28 cellular contexts compared by ENCODE assay signal in the genomic region with DNA sequence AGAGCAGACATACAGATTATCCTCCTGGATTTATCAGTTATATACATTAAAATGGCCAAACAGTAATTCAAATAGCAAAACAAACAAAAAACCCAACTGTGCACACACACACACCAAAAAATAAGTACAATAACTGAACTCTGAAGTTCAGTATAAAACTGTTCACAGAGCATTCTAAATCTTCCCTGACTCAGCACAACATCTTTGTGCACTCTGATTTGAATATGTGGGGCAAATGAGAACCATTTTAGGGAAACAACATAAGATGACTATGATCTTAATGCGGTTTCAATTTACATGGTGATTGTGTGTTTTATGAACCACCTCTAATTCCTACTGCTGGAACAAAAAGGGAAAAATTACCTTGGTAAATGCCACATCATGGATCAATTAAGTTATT. TPM values are rescaled to one million over a fixed set of nuclear protein-coding genes. Genes with fewer than 3 reads are reported as not detected.
DNase-seq lines count a peak whose midpoint lies in the region; ATAC-seq and TF ChIP-seq lines count a peak whose summit lies in the region.
"Had no signal": no experiment of that assay in that cellular context is flagged by ENCODE, and none has a peak within 500 bp of the region (broad histone marks: within the 10 kb centered on the region; RNA-seq: fewer than 3 reads in every experiment).

No MANE protein-coding gene starts in this region.

- H3K4me3 Mint-ChIP-seq in endothelial cell (ENCODE audit: unreplicated experiment): no peak overlapping the region
- no peak overlapping the region for H3K4me3 Mint-ChIP-seq in activated CD8-positive, alpha-beta T cell treated with anti-CD3 and anti-CD28 coated beads for 36 hours
- H3K4me3 Mint-ChIP-seq: activated CD4-positive, alpha-beta memory T cell treated with anti-CD3 and anti-CD28 coated beads, Interleukin-2, amount 10 ng/mL, durations not matched to agents 7 days and 5 days; activated naive CD8-positive, alpha-beta T cell; CD8-positive, alpha-beta T cell; memory B cell had no signal

- CTCF ChIA-PET in activated CD8-positive, alpha-beta T cell treated with anti-CD3 and anti-CD28 coated beads for 36 hours (lab: Charles Lee): interaction anchor here (1.2 to 1.3 kb wide), 2 partner anchors 13 to 26 kb away, joined by 3 to 5 read pairs; no protein-coding TSS in a partner anchor

- no peak for TF ChIP-seq CTCF in endothelial cell (IDR thresholded peaks at IDR 0.05; ENCODE audit: unreplicated experiment)
- no peak for TF ChIP-seq CTCF in activated CD8-positive, alpha-beta T cell treated with anti-CD3 and anti-CD28 coated beads for 36 hours (IDR thresholded peaks at IDR 0.05)

- ATAC-seq in activated CD8-positive, alpha-beta T cell treated with anti-CD3 and anti-CD28 coated beads for 36 hours: no peak
- ATAC-seq in HG02759 (IDR thresholded peaks at IDR 0.05; ENCODE audit: unreplicated experiment): no peak
- ATAC-seq: CD8-positive, alpha-beta T cell; gastrocnemius medialis; GM12878; Right ventricle myocardium inferior had no signal

- peaks cover 85% of the 10 kb centered on the region for H3K4me1 Mint-ChIP-seq in endothelial cell (ENCODE audit: unreplicated experiment)
- no peaks in the 10 kb centered on the region for H3K4me1 Mint-ChIP-seq in activated CD8-positive, alpha-beta T cell treated with anti-CD3 and anti-CD28 coated beads for 36 hours (ENCODE audit: low read depth)
- H3K4me1 Mint-ChIP-seq: activated CD4-positive, alpha-beta memory T cell treated with anti-CD3 and anti-CD28 coated beads, Interleukin-2, amount 10 ng/mL, durations not matched to agents 7 days and 5 days had no signal

- peak; percentile 2 for DNase-seq in NOMO-1 treated with DMSO at 0.1 percent for 48 hours (lab: John Stamatoyannopoulos, UW; ENCODE audit: unreplicated experiment)
- no peak for DNase-seq in NOMO-1 (lab: John Stamatoyannopoulos, UW; ENCODE audit: unreplicated experiment in 2 of 2)
- peak; percentile 70 for DNase-seq in OCI-M1 (lab: John Stamatoyannopoulos, UW)
- no peak for DNase-seq in endothelial cell (ENCODE audit: low spot score)
- no peak for DNase-seq in activated CD4-positive, alpha-beta T cell treated with anti-CD3 and anti-CD28 coated beads for 1 hour
- DNase-seq in activated CD8-positive, alpha-beta T cell treated with anti-CD3 and anti-CD28 coated beads for 36 hours: no peak
- DNase-seq in activated CD4-positive, CD25-positive, alpha-beta regulatory T cell treated with anti-CD3 and anti-CD28 coated beads, Interleukin-2, amount 50 U/mL, for 72 hours: no peak
- DNase-seq: 8988T; activated CD4-positive, alpha-beta memory T cell treated with anti-CD3 and anti-CD28 coated beads, Interleukin-2, amount 10 ng/mL, durations not matched to agents 7 days and 5 days; anterior cingulate cortex; CD8-positive, alpha-beta T cell; central memory CD4-positive, alpha-beta T cell; dermis blood vessel endothelial cell; gastrocnemius medialis; hippocampal formation; NCI-H1417; NCI-H2029 treated with DMSO at 0.1 percent for 48 hours; NCI-H226; NCI-H774; stimulated activated naive CD8-positive, alpha-beta T cell treated with anti-CD3 and anti-CD28 coated beads, Interleukin-15, Interleukin-2, amounts not matched to agents 100 U/mL and 50 U/mL, for 24 hours; T1000; testis had no signal

- H3K9me3 Mint-ChIP-seq in endothelial cell (ENCODE audit: unreplicated experiment): no peaks in the 10 kb centered on the region
- no peaks in the 10 kb centered on the region for H3K9me3 Mint-ChIP-seq in activated CD8-positive, alpha-beta T cell treated with anti-CD3 and anti-CD28 coated beads for 36 hours
- H3K9me3 Mint-ChIP-seq: activated CD4-positive, alpha-beta memory T cell treated with anti-CD3 and anti-CD28 coated beads, Interleukin-2, amount 10 ng/mL, durations not matched to agents 7 days and 5 days; activated T-helper 2 cell treated with anti-CD3 and anti-CD28 coated beads, Interferon-gamma antibody, Interleukin-2, Interleukin-4, amounts not matched to agents 10 μg/mL and 5 μg/mL and 100 μg/mL, durations not matched to agents 14 hours and 24 hours and 36 hours; CD8-positive, alpha-beta T cell; memory B cell had no signal

- intact Hi-C loops in activated CD8-positive, alpha-beta T cell treated with anti-CD3 and anti-CD28 coated beads for 36 hours (cut with micrococcal nuclease): no loop called here

- H3K27me3 Mint-ChIP-seq in endothelial cell (ENCODE audit: unreplicated experiment): peaks cover 9% of the 10 kb centered on the region
- H3K27me3 Mint-ChIP-seq in activated CD8-positive, alpha-beta T cell treated with anti-CD3 and anti-CD28 coated beads for 36 hours: peaks cover 2% of the 10 kb centered on the region
- H3K27me3 Mint-ChIP-seq: activated naive CD8-positive, alpha-beta T cell; memory B cell had no signal

- peaks cover 39% of the 10 kb centered on the region for H3K36me3 Mint-ChIP-seq in endothelial cell (ENCODE audit: low read depth, unreplicated experiment)
- H3K36me3 Mint-ChIP-seq in activated CD8-positive, alpha-beta T cell treated with anti-CD3 and anti-CD28 coated beads for 36 hours (ENCODE audit: low read depth): no peaks in the 10 kb centered on the region
- H3K36me3 Mint-ChIP-seq: CD8-positive, alpha-beta T cell had no signal

- POLR2A ChIA-PET in activated CD8-positive, alpha-beta T cell treated with anti-CD3 and anti-CD28 coated beads for 36 hours (lab: Charles Lee): no interaction called here

- peak overlapping the region; percentile 95 for H3K27ac Mint-ChIP-seq in endothelial cell (ENCODE audit: unreplicated experiment)
- no peak overlapping the region for H3K27ac Mint-ChIP-seq in activated CD8-positive, alpha-beta T cell treated with anti-CD3 and anti-CD28 coated beads for 36 hours
- H3K27ac Mint-ChIP-seq: activated CD4-positive, alpha-beta memory T cell treated with anti-CD3 and anti-CD28 coated beads, Interleukin-2, amount 10 ng/mL, durations not matched to agents 7 days and 5 days; activated naive CD8-positive, alpha-beta T cell; activated T-helper 2 cell treated with anti-CD3 and anti-CD28 coated beads, Interferon-gamma antibody, Interleukin-2, Interleukin-4, amounts not matched to agents 10 μg/mL and 5 μg/mL and 100 μg/mL, durations not matched to agents 14 hours and 24 hours and 36 hours; CD8-positive, alpha-beta T cell; memory B cell had no signal

RNA-seq across cellular contexts. Expression of gene PLAGL1, which starts 41.8 kb away (rescaled TPM):
- total RNA-seq in endothelial cell (ENCODE audit: unreplicated experiment): 294 TPM
- total RNA-seq in activated CD8-positive, alpha-beta T cell treated with anti-CD3 and anti-CD28 coated beads for 36 hours: 10 to 100 TPM; 19.0 to 20.7 TPM

Comparison
In these comparisons a context has a peak if more than half of its experiments do, and no peak if none do; other contexts are left out.
1. DNase-seq: peak in NOMO-1 treated with DMSO at 0.1 percent for 48 hours (single experiment) and OCI-M1 (single experiment); none in NOMO-1 (0 of 2), endothelial cell (single experiment), activated CD4-positive, alpha-beta T cell treated with anti-CD3 and anti-CD28 coated beads for 1 hour (single experiment), activated CD8-positive, alpha-beta T cell treated with anti-CD3 and anti-CD28 coated beads for 36 hours (single experiment) and activated CD4-positive, CD25-positive, alpha-beta regulatory T cell treated with anti-CD3 and anti-CD28 coated beads, Interleukin-2, amount 50 U/mL, for 72 hours (single experiment).
2. RNA of gene PLAGL1, which starts 41.8 kb away (total RNA-seq): 294 TPM in endothelial cell (single experiment); 19.0 to 20.7 TPM in activated CD8-positive, alpha-beta T cell treated with anti-CD3 and anti-CD28 coated beads for 36 hours; every median in the first group is over 10 times any median in the second.